Comparison of ENCODE assay signal across 24 cellular contexts in genomic region chr1:204264805-204265204, GRCh38. TPM values are rescaled to one million over a fixed set of nuclear protein-coding genes. Genes with fewer than 3 reads are reported as not detected.
DNase-seq lines count a peak whose midpoint lies in the region; ATAC-seq and TF ChIP-seq lines count a peak whose summit lies in the region.
"Had no signal": no experiment of that assay in that cellular context is flagged by ENCODE, and none has a peak within 500 bp of the region (broad histone marks: within the 10 kb centered on the region; RNA-seq: fewer than 3 reads in every experiment).

No MANE protein-coding gene starts in this region.

- H3K4me3 Mint-ChIP-seq in neural crest cell: no peak overlapping the region
- H3K4me3 Mint-ChIP-seq: CD4-positive, CD25-positive, alpha-beta regulatory T cell had no signal

- no peak overlapping the region for H3K4me3 ChIP-seq in left ventricle myocardium inferior
- H3K4me3 ChIP-seq in heart right ventricle: no peak overlapping the region
- peak overlapping the region in 1 of 4 donors; percentile 6 for H3K4me3 ChIP-seq in stomach
- no peak overlapping the region for H3K4me3 ChIP-seq in lower leg skin (ENCODE audit: low read depth, poor library complexity, severe bottlenecking)
- H3K4me3 ChIP-seq: GM12878, SJSA1 had no signal

- H3K36me3 Mint-ChIP-seq in neural crest cell (ENCODE audit: low read depth): no peaks in the 10 kb centered on the region
- H3K36me3 Mint-ChIP-seq: CD4-positive, CD25-positive, alpha-beta regulatory T cell had no signal

- H3K9me3 ChIP-seq in left ventricle myocardium inferior (replicated peaks) (no peaks in the 10 kb centered on the region), heart right ventricle (no peaks in the 10 kb centered on the region), stomach (no peaks in the 10 kb centered on the region)
- H3K9me3 ChIP-seq: BE2C, SJSA1 had no signal

- H3K27ac Mint-ChIP-seq in neural crest cell (ENCODE audit: unreplicated experiment): peak overlapping the region; percentile 65
- H3K27ac Mint-ChIP-seq: CD4-positive, CD25-positive, alpha-beta regulatory T cell had no signal

- TF ChIP-seq POLR2A in stomach (IDR thresholded peaks at IDR 0.05): no peak
- no peak for TF ChIP-seq POLR2A in lower leg skin (IDR thresholded peaks at IDR 0.05)

- TF ChIP-seq CTCF in left ventricle myocardium inferior (IDR thresholded peaks at IDR 0.05; ENCODE audit: borderline replicate concordance) (no peak), heart right ventricle (IDR thresholded peaks at IDR 0.05) (no peak), neural crest cell (conservative IDR thresholded peaks at IDR 0.05) (no peak), stomach (IDR thresholded peaks at IDR 0.05) (no peak), lower leg skin (IDR thresholded peaks at IDR 0.05) (no peak)

- peaks cover 5% of the 10 kb centered on the region for H3K27me3 Mint-ChIP-seq in neural crest cell (ENCODE audit: low read depth)

- H3K27me3 ChIP-seq in left ventricle myocardium inferior (ENCODE audit: low read depth): no peaks in the 10 kb centered on the region
- no peaks in the 10 kb centered on the region for H3K27me3 ChIP-seq in heart right ventricle
- no peaks in the 10 kb centered on the region for H3K27me3 ChIP-seq in stomach
- H3K27me3 ChIP-seq: BE2C, SJSA1 had no signal

- H3K9me3 Mint-ChIP-seq in neural crest cell: no peaks in the 10 kb centered on the region
- H3K9me3 Mint-ChIP-seq: CD4-positive, CD25-positive, alpha-beta regulatory T cell had no signal

- H3K4me1 ChIP-seq in left ventricle myocardium inferior (peaks cover 46% of the 10 kb centered on the region), heart right ventricle (peaks cover 20 to 43% (median 32%) of the 10 kb centered on the region in 9 donors), stomach (peaks cover 69 to 92% (median 88%) of the 10 kb centered on the region in 4 donors)

- intact Hi-C loops in left ventricle myocardium inferior (cut with micrococcal nuclease) (no loop called here), heart right ventricle (cut with DNase I) (loop anchor here in 1 of 10 donors (5.0 kb wide), 1 partner anchor 97 kb away; no protein-coding TSS in a partner anchor), stomach (cut with DNase I; ENCODE audit: low total_unique reads) (no loop called here), lower leg skin (cut with DNase I; ENCODE audit: low total_unique reads) (no loop called here)

- DNase-seq in left ventricle myocardium inferior (no peak), heart right ventricle (no peak), dermis blood vessel endothelial cell (peak; percentile 56), neural crest cell (ENCODE audit: low read depth, low spot score) (no peak), stomach (no peak), NCI-H510A treated with DMSO at 0.1 percent for 48 hours (lab: John Stamatoyannopoulos, UW) (no peak), D341Med (ENCODE audit: low spot score) (no peak), lower leg skin (ENCODE audit: low spot score in 2 of 2) (no peak)
- DNase-seq: 8988T; ACHN; BE2C; CD4-positive, CD25-positive, alpha-beta regulatory T cell; Karpas-422; NCI-H1092 treated with DMSO at 0.1 percent for 48 hours; NCI-H146; NCI-H2029; NCI-H446; NCI-H526; Right ventricle myocardium superior; RPMI8226 had no signal

- WGBS in heart right ventricle, 2 donors: 64 to 79% methylated on average over 8 of the region's 8 CpGs
- 50 to 68% (median 59%) methylated on average over 8 of the region's 8 CpGs for WGBS in stomach, 5 donors
- 85 to 88% methylated on average over 8 of the region's 8 CpGs for WGBS in lower leg skin, 2 donors

- peaks cover 51% of the 10 kb centered on the region for H3K36me3 ChIP-seq in left ventricle myocardium inferior
- peaks cover 0 to 68% (median 0%) of the 10 kb centered on the region in 9 donors for H3K36me3 ChIP-seq in heart right ventricle
- H3K36me3 ChIP-seq in stomach: peaks cover 3 to 70% (median 41%) of the 10 kb centered on the region in 4 donors
- H3K36me3 ChIP-seq: SJSA1 had no signal

- peak overlapping the region; percentile 28 for H3K27ac ChIP-seq in left ventricle myocardium inferior (replicated peaks)
- H3K27ac ChIP-seq in heart right ventricle: peak overlapping the region in 3 of 10 donors; percentile 2 to 47 (median 33)
- H3K27ac ChIP-seq in stomach: peak overlapping the region in 4 of 5 donors; percentile 2 to 75 (median 70)
- H3K27ac ChIP-seq: SJSA1 had no signal

- peaks cover 25% of the 10 kb centered on the region for H3K4me1 Mint-ChIP-seq in neural crest cell
- H3K4me1 Mint-ChIP-seq: CD4-positive, CD25-positive, alpha-beta regulatory T cell had no signal

- no peak for TF ChIP-seq EP300 in stomach (IDR thresholded peaks at IDR 0.05)

- no peak for ATAC-seq in heart right ventricle
- ATAC-seq: GM12878, HCT116 had no signal

RNA-seq across cellular contexts. Expression of gene GOLT1A, which starts 51.0 kb away (rescaled TPM):
- not detected for total RNA-seq in left ventricle myocardium inferior
- not detected for total RNA-seq in heart right ventricle
- under 1 TPM in 1 of 2 donors, not detected in 1; 0.43 TPM for polyA plus RNA-seq in heart right ventricle
- not detected in 2 replicates for total RNA-seq in dermis blood vessel endothelial cell
- total RNA-seq in neural crest cell: not detected in 2 replicates
- 1 to 10 TPM in 3 of 5 donors, not detected in 2; 1.8 to 7.1 (median 5.9) TPM for total RNA-seq in stomach
- polyA plus RNA-seq in stomach: 10 to 100 TPM in 1 of 3 donors, 1 to 10 TPM in 2; 6.6 to 16.6 (median 7.6) TPM
- 1 to 10 TPM in 1 of 4 donors, under 1 TPM in 1, not detected in 2; 0.91 to 1.5 TPM for total RNA-seq in lower leg skin
- total RNA-seq: CD4-positive, CD25-positive, alpha-beta regulatory T cell; GM12878; H4; Right ventricle myocardium superior; SJSA1 had no signal
- polyA plus RNA-seq: CD4-positive, CD25-positive, alpha-beta regulatory T cell had no signal
